In the genomic region with DNA sequence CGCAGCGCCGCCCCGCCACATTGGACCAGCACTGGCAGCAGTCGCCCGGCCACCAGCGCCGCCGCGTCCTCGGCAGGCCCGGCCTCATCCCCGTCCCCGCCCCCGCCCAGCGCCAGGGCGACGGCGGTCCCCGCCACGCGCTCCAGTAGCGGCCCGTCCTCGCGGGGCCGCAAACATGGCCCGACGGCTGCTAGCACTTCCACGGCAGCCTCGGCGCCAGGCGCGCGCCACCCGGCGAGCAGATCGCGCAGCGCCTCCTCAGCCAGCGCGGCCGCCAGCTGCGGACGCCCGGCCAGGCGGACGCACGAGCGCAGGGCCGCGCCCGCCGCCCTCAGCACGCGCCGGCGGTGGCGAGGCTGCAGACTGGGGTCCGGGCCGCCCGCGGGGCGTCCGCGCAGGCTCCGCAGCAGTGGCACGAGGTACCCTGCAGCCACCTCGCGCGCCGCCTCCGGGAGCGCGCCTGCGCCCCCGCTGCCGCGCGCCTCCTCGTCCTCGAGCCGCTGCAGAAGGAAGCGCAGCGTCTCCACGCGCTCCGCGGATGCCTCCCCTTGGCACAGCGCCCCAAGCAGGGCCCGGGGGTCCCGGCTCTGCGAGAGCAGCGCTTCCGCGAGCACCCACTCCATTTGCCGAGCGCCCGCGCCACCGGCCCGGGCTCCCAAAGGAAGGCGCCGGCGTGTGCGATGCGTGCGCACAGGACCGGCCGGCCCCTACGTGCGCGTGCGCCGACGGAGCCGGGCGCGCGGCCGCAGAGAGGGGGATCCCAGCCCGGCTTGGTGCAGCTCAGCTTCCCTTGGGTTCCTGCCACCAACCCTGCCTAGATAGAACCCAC, we compare ENCODE assay signal across 8 cellular contexts. TPM values are rescaled to one million over a fixed set of nuclear protein-coding genes. Genes with fewer than 3 reads are reported as not detected.
DNase-seq lines count a peak whose midpoint lies in the region; ATAC-seq and TF ChIP-seq lines count a peak whose summit lies in the region.

TSS of gene TARBP1 (minus strand) at position 699 of the 829 bp plus-strand sequence. CDS start at position 623, 76 bp downstream.

- POLR2A ChIA-PET in RWPE1 (lab: Yijun Ruan, JAX; ENCODE audit: low non-redundant PET), result interaction anchor here (0.8 kb wide), 1 partner anchor 21 kb away, joined by 3 read pairs; no protein-coding TSS in a partner anchor

- H3K27me3 ChIP-seq in stomach smooth muscle (ENCODE audit: control insufficient read depth in 1 of 2, insufficient read depth in 2 of 2, low read length in 2 of 2), result no peaks in the 10 kb centered on the region

- no peaks in the 10 kb centered on the region for H3K9me3 Mint-ChIP-seq in neural crest cell

- peak within 1 kb of the TSS; percentile 91 for H3K4me3 Mint-ChIP-seq in neural crest cell

- H3K9me3 ChIP-seq in KOPT-K1 (ENCODE audit: insufficient read depth, low read length, poor library complexity, severe bottlenecking) (no peaks in the 10 kb centered on the region), stomach smooth muscle (ENCODE audit: control insufficient read depth in 2 of 2, low read length in 2 of 2) (no peaks in the 10 kb centered on the region)

- no peaks in the 10 kb centered on the region for H3K36me3 Mint-ChIP-seq in neural crest cell (ENCODE audit: low read depth)

- H3K27me3 Mint-ChIP-seq in neural crest cell (ENCODE audit: low read depth), result peaks cover 26% of the 10 kb centered on the region

- H3K27ac Mint-ChIP-seq in neural crest cell (ENCODE audit: unreplicated experiment), result no peak within 1 kb of the TSS

- ATAC-seq in GM21786 (IDR thresholded peaks at IDR 0.05; ENCODE audit: unreplicated experiment), result peak; percentile 62

- peak within 1 kb of the TSS; percentile 43 to 52 for H3K9ac ChIP-seq in stomach smooth muscle (ENCODE audit: low read length in 2 of 2)

- peak; percentile 78 for DNase-seq in EL
- DNase-seq in RWPE1 (ENCODE audit: low spot score), result peak; percentile 81
- DNase-seq in activated effector memory CD4-positive, alpha-beta T cell treated with Interleukin-2 at 50 U/mL for 16 hours, result peak; percentile 65
- DNase-seq in fibroblast of villous mesenchyme (ENCODE audit: low read depth), result peak; percentile 77
- DNase-seq in neural crest cell (ENCODE audit: low read depth, low spot score), result peak; percentile 61

- CTCF ChIA-PET in RWPE1 (lab: Yijun Ruan, JAX), result interaction anchor here (0.5 to 1.3 kb wide), 5 partner anchors 8 to 605 kb away, joined by 3 read pairs; no protein-coding TSS in a partner anchor

- H3K36me3 ChIP-seq in KOPT-K1 (ENCODE audit: insufficient read depth, low read length), result no peaks in the 10 kb centered on the region
- no peaks in the 10 kb centered on the region for H3K36me3 ChIP-seq in stomach smooth muscle (ENCODE audit: control insufficient read depth in 2 of 2, insufficient read depth in 2 of 2, low read length in 2 of 2)

- peaks cover 7% of the 10 kb centered on the region for H3K4me1 ChIP-seq in stomach smooth muscle (ENCODE audit: control insufficient read depth, insufficient read depth, low read length)

- H3K4me3 ChIP-seq in fibroblast of villous mesenchyme (ENCODE audit: low read depth, low read length) (peak within 1 kb of the TSS; percentile 79), stomach smooth muscle (ENCODE audit: low read length in 2 of 2) (peak within 1 kb of the TSS; percentile 60 to 83)

- H3K4me1 Mint-ChIP-seq in neural crest cell, result peaks cover 24% of the 10 kb centered on the region

- TF ChIP-seq CTCF in RWPE1 (conservative IDR thresholded peaks at IDR 0.05; ENCODE audit: low read depth), result peak; percentile 39
- TF ChIP-seq CTCF in fibroblast of villous mesenchyme (IDR thresholded peaks at IDR 0.05; ENCODE audit: insufficient read depth, low read depth, low read length), result no peak
- TF ChIP-seq CTCF in neural crest cell (conservative IDR thresholded peaks at IDR 0.05), result peak; percentile 36

- peak within 1 kb of the TSS; percentile 82 for H3K27ac ChIP-seq in KOPT-K1 (ENCODE audit: low read depth, low read length, poor library complexity, severe bottlenecking)
- H3K27ac ChIP-seq in RWPE1, result peak within 1 kb of the TSS; percentile 91
- H3K27ac ChIP-seq in stomach smooth muscle (ENCODE audit: low read length), result peak within 1 kb of the TSS; percentile 32

RNA-seq across cellular contexts. Expression of gene TARBP1, which starts in this region (rescaled TPM):
- total RNA-seq in fibroblast of villous mesenchyme (17.7 and 20.3 TPM in 2 replicates), neural crest cell (30.2 and 33.3 TPM in 2 replicates)

Comparison
In these comparisons a context has a peak if more than half of its experiments do, and no peak if none do; other contexts are left out.
1. Peak in every context shown above with its lines: DNase-seq, ATAC-seq, H3K4me3 ChIP-seq and H3K27ac ChIP-seq.
2. H3K27ac ChIP-seq: peak in every context shown above with its lines; median percentile 91 in RWPE1; 82 in KOPT-K1; 32 in stomach smooth muscle.